Comparison of ENCODE assay signal across 9 cellular contexts in the genomic region with DNA sequence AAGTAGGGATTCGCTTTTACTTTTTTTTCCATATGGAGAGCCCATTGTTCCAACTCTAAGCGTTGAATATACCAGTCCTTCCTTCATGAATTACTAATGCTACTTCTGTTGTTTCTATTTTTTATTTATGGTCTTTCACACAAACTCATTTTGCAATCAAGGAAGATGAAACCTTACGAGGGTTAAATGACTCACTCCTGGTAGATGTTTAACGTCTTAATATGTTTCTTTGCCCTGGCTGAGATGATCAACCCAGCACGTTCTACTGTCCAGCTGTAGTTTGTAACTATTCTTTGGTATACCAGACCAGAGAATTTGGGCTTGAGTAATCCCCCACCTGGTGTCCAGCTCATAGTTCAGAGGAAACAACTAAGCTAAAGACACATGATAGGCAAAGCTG. TPM values are rescaled to one million over a fixed set of nuclear protein-coding genes. Genes with fewer than 3 reads are reported as not detected.
DNase-seq lines count a peak whose midpoint lies in the region; ATAC-seq and TF ChIP-seq lines count a peak whose summit lies in the region.
"Had no signal": no experiment of that assay in that cellular context is flagged by ENCODE, and none has a peak within 500 bp of the region (broad histone marks: within the 10 kb centered on the region; RNA-seq: fewer than 3 reads in every experiment).

No MANE protein-coding gene starts in this region.

- TF ChIP-seq RAD21 in HCT116 (IDR thresholded peaks at IDR 0.05; ENCODE audit: low read depth): no peak

- RAD21 ChIA-PET in HCT116 (lab: Charles Lee; ENCODE audit: low non-redundant PET in 1 of 2, low total read pairs in 2 of 2, uncharacterized antibody in 2 of 2, unreplicated experiment in 2 of 2): interaction anchor here (0.6 to 1.0 kb wide), 4 partner anchors 11 to 87 kb away, joined by 3 to 9 read pairs (median 4); no protein-coding TSS in a partner anchor

- CTCF ChIA-PET in HCT116 (lab: Charles Lee): interaction anchor here (1.2 to 1.5 kb wide), 2 partner anchors 82 to 87 kb away, joined by 10 to 11 read pairs; no protein-coding TSS in a partner anchor
- CTCF ChIA-PET in PC-3 (lab: Charles Lee): interaction anchor here (0.6 to 2.1 kb wide), 6 partner anchors 31 to 87 kb away, joined by 3 to 13 read pairs (median 7); no protein-coding TSS in a partner anchor

- 60% methylated on average over 5 of the region's 5 CpGs for WGBS in hepatocyte (ENCODE audit: low lambda C conversion rate, missing lambda C conversion rate)

- H3K27ac ChIP-seq in HCT116 (ENCODE audit: low read depth, low read length) (peak overlapping the region; percentile 91), PC-3 (ENCODE audit: low read length) (peak overlapping the region; percentile 100), hepatocyte (peak overlapping the region; percentile 82)

- TF ChIP-seq POLR2A in HCT116 (IDR thresholded peaks at IDR 0.05; ENCODE audit: borderline replicate concordance, extremely low read depth, insufficient read depth, insufficient read length): no peak

- H3K79me2 ChIP-seq in HCT116 (ENCODE audit: insufficient read depth, low read length) (peaks cover 100% of the 10 kb centered on the region), PC-3 (ENCODE audit: low read length) (peaks cover 81% of the 10 kb centered on the region), hepatocyte (peaks cover 2% of the 10 kb centered on the region)

- H4K20me1 ChIP-seq in HCT116 (ENCODE audit: insufficient read depth) (no peaks in the 10 kb centered on the region), PC-3 (ENCODE audit: low read length) (no peaks in the 10 kb centered on the region), hepatocyte (ENCODE audit: insufficient read depth, poor library complexity, severe bottlenecking) (no peaks in the 10 kb centered on the region)

- H3K4me1 ChIP-seq in HCT116 (ENCODE audit: control insufficient read depth in 1 of 2, insufficient read depth in 2 of 2, low read length in 2 of 2): peaks cover 96 to 100% of the 10 kb centered on the region in 2 experiments
- H3K4me1 ChIP-seq in PC-3 (ENCODE audit: insufficient read depth, low read length): peaks cover 96% of the 10 kb centered on the region
- H3K4me1 ChIP-seq in hepatocyte (ENCODE audit: insufficient read depth): peaks cover 18% of the 10 kb centered on the region

- H3K36me3 ChIP-seq in HCT116 (ENCODE audit: control insufficient read depth in 1 of 2, insufficient read depth in 2 of 2, low read length in 2 of 2) (peaks cover 4 to 16% of the 10 kb centered on the region in 2 experiments; a peak in 3 of 4 replicates), PC-3 (ENCODE audit: low read depth, low read length) (peaks cover 39% of the 10 kb centered on the region), hepatocyte (replicated peaks; ENCODE audit: insufficient read depth, low read depth) (no peaks in the 10 kb centered on the region)

- H2AFZ ChIP-seq in HCT116 (ENCODE audit: low read depth, low read length, poor library complexity, severe bottlenecking): no peak overlapping the region
- H2AFZ ChIP-seq in PC-3 (ENCODE audit: low read length): no peak overlapping the region
- no peak overlapping the region for H2AFZ ChIP-seq in hepatocyte

- H3K4me2 ChIP-seq in HCT116 (ENCODE audit: low read length): peak overlapping the region; percentile 72
- H3K4me2 ChIP-seq in PC-3 (ENCODE audit: low read length): peak overlapping the region; percentile 83
- H3K4me2 ChIP-seq in hepatocyte: peak overlapping the region; percentile 50

- H3K9me2 ChIP-seq in HCT116 (ENCODE audit: insufficient read depth) (no peaks in the 10 kb centered on the region), PC-3 (replicated peaks; ENCODE audit: low read length) (no peaks in the 10 kb centered on the region), hepatocyte (replicated peaks; ENCODE audit: insufficient read depth) (no peaks in the 10 kb centered on the region)

- H3K9ac ChIP-seq in HCT116 (ENCODE audit: low read length): peak overlapping the region; percentile 61
- H3K9ac ChIP-seq in PC-3 (ENCODE audit: low read length): peak overlapping the region; percentile 94

- BruUV-seq in HCT116 (replicated peaks; lab: Mats Ljungman, UMichigan) (no TSS peak), PC-3 (replicated peaks; lab: Mats Ljungman, UMichigan) (no TSS peak)

- intact Hi-C loops in HCT116 (cut with micrococcal nuclease) (loop anchor here (5.0 kb wide), 1 partner anchor 81 kb away; no protein-coding TSS in a partner anchor), PC-3 (cut with micrococcal nuclease) (loop anchor here (1.0 kb wide), 4 partner anchors 22 to 101 kb away; no protein-coding TSS in a partner anchor)

- H3K4me3 ChIP-seq in HCT116 (replicated peaks in 1 of 2; ENCODE audit: low read depth in 1 of 2, low read length in 2 of 2) (peak overlapping the region; percentile 6 to 33; a peak in 3 of 4 replicates), PC-3 (ENCODE audit: low read length) (peak overlapping the region; percentile 10; the same call in 1 of the 2 replicates), hepatocyte (no peak overlapping the region)

- H3K9me3 ChIP-seq in HCT116 (ENCODE audit: control insufficient read depth in 1 of 2, insufficient read depth in 1 of 2, low read depth in 1 of 2, low read length in 2 of 2): no peaks in the 10 kb centered on the region
- no peaks in the 10 kb centered on the region for H3K9me3 ChIP-seq in PC-3 (ENCODE audit: low read length)
- no peaks in the 10 kb centered on the region for H3K9me3 ChIP-seq in hepatocyte (ENCODE audit: low read depth)

- DNase-seq in EH (ENCODE audit: low read depth) (peak; percentile 94), HCT116 (ENCODE audit: low read depth, low spot score) (no peak), PC-3 (peak; percentile 97), hepatocyte (ENCODE audit: low spot score) (peak; percentile 54), NCI-H187 treated with DMSO at 0.1 percent for 48 hours (lab: John Stamatoyannopoulos, UW) (no peak), retina (no peak), cortex of kidney (lab: John Stamatoyannopoulos, UW) (no peak)
- DNase-seq in effector CD8-positive, alpha-beta T cell (lab: John Stamatoyannopoulos, UW): no peak

- peak; percentile 3; the same call in 1 of the 2 replicates for ATAC-seq in HCT116
- ATAC-seq in PC-3: peak; percentile 47

- H3K27me3 ChIP-seq in HCT116 (ENCODE audit: insufficient read depth, low read length) (no peaks in the 10 kb centered on the region), PC-3 (ENCODE audit: low read length) (no peaks in the 10 kb centered on the region), hepatocyte (no peaks in the 10 kb centered on the region)

- peaks cover 50% of the 10 kb centered on the region for H3F3A ChIP-seq in PC-3 (ENCODE audit: low read length, unreplicated experiment)

- TF ChIP-seq CTCF in HCT116 (IDR thresholded peaks at IDR 0.05 in 2 of 3, conservative IDR thresholded peaks at IDR 0.05 in 1 of 3; ENCODE audit: borderline replicate concordance in 1 of 3, insufficient read depth in 1 of 3, low read depth in 2 of 3, low read length in 2 of 3) (no peak), PC-3 (conservative IDR thresholded peaks at IDR 0.05; ENCODE audit: low read depth, low read length) (no peak), hepatocyte (IDR thresholded peaks at IDR 0.05; ENCODE audit: poor library complexity) (no peak)

- POLR2A ChIA-PET in HCT116 (lab: Charles Lee): interaction anchor here (1.0 to 3.7 kb wide), 9 partner anchors 11 to 87 kb away, joined by 3 to 31 read pairs (median 6); a partner anchor contains a TSS
- POLR2A ChIA-PET in PC-3 (lab: Charles Lee; ENCODE audit: unreplicated experiment): interaction anchor here (0.9 to 2.1 kb wide), 11 partner anchors 11 to 100 kb away, joined by 3 to 23 read pairs (median 7); no protein-coding TSS in a partner anchor

TF ChIP-seq in HCT116, 20 proteins besides CTCF, POLR2A, EP300 and RAD21:
- TF ChIP-seq, protein P1, sequence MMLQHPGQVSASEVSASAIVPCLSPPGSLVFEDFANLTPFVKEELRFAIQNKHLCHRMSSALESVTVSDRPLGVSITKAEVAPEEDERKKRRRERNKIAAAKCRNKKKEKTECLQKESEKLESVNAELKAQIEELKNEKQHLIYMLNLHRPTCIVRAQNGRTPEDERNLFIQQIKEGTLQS (IDR thresholded peaks at IDR 0.05): no peak
- TF ChIP-seq TCF7L2 (IDR thresholded peaks at IDR 0.05; ENCODE audit: borderline replicate concordance, extremely low read depth, insufficient read depth, insufficient read length) (no peak), FOSL1 (IDR thresholded peaks at IDR 0.05; ENCODE audit: low read depth) (no peak), SP1 (IDR thresholded peaks at IDR 0.05; ENCODE audit: low read depth) (no peak), CBX3 (IDR thresholded peaks at IDR 0.05; ENCODE audit: low read depth) (no peak), ZFX (IDR thresholded peaks at IDR 0.05) (no peak), ZNF274 (IDR thresholded peaks at IDR 0.05; ENCODE audit: low read depth, low read length) (no peak), YY1 (IDR thresholded peaks at IDR 0.05; ENCODE audit: extremely low read depth, insufficient replicate concordance, low read depth, low read length) (peak; percentile 9)

RNA-seq across cellular contexts. Expression of a gene that starts 23.1 kb away (rescaled TPM):
- total RNA-seq in HCT116 (2021; ENCODE audit: unreplicated experiment) (196 TPM), PC-3 (2014; rRNA removed) (120 and 124 TPM in 2 replicates), hepatocyte (7.0 and 7.3 TPM in 2 replicates)
- polyA plus RNA-seq in HCT116 (2012): 167 and 184 TPM in 2 replicates
- 4.8 and 5.3 TPM in 2 replicates for polyA plus RNA-seq in hepatocyte
- total RNA-seq: SK-MEL-5 had no signal

Comparison
In these comparisons a context has a peak if more than half of its experiments do, and no peak if none do; other contexts are left out.
1. DNase-seq: peak in EH (single experiment), PC-3 (single experiment) and hepatocyte (single experiment); none in HCT116 (single experiment), NCI-H187 treated with DMSO at 0.1 percent for 48 hours (single experiment), retina (single experiment), cortex of kidney (single experiment) and effector CD8-positive, alpha-beta T cell (single experiment).
2. RNA of a gene that starts 23.1 kb away (total RNA-seq): 196 TPM in HCT116 (single experiment) and 120 to 124 TPM in PC-3; 7.0 to 7.3 TPM in hepatocyte; every median in the first group is over 10 times any median in the second.
3. Peak in every context shown above with its lines, with median percentiles within 50 percentile points of each other: H3K27ac ChIP-seq and H3K4me2 ChIP-seq.